Comparison of ENCODE assay signal across 1 cellular context in genomic region chr2:101003278-101003775, GRCh38.
TF ChIP-seq lines count a peak whose summit lies in the region.

No MANE protein-coding gene starts in this region.

TF ChIP-seq in HepG2, 621 proteins besides CTCF, POLR2A, EP300 and RAD21 (continued from another document):
- TF ChIP-seq ATF7-NPFF (CRISPR knock-in tag; IDR thresholded peaks at IDR 0.05; ENCODE audit: low read depth): no peak
- TF ChIP-seq RBAK (CRISPR knock-in tag; IDR thresholded peaks at IDR 0.05): no peak
- TF ChIP-seq FOXJ3 (CRISPR knock-in tag; IDR thresholded peaks at IDR 0.05; ENCODE audit: borderline replicate concordance): no peak
- TF ChIP-seq ASH2L (IDR thresholded peaks at IDR 0.05; ENCODE audit: insufficient read length, low read depth, low read length): no peak
- no peak for TF ChIP-seq ARHGAP35 (CRISPR knock-in tag; IDR thresholded peaks at IDR 0.05; ENCODE audit: borderline replicate concordance)
- TF ChIP-seq POLR2AphosphoS2 (IDR thresholded peaks at IDR 0.05; ENCODE audit: low read depth, low read length): peak; percentile 55; the same call in 1 of the 2 replicates
- TF ChIP-seq SMAD3 (CRISPR knock-in tag; IDR thresholded peaks at IDR 0.05): no peak
